6 cellular contexts compared by ENCODE assay signal in genomic region chr1:196912283-196912682, GRCh38. TPM values are rescaled to one million over a fixed set of nuclear protein-coding genes. Genes with fewer than 3 reads are reported as not detected.
"Had no signal": no experiment of that assay in that cellular context is flagged by ENCODE, and none has a peak within 500 bp of the region (broad histone marks: within the 10 kb centered on the region; RNA-seq: fewer than 3 reads in every experiment).

No MANE protein-coding gene starts in this region.

RNA-seq across cellular contexts. Expression of gene CFHR4, which starts 24.4 kb away (rescaled TPM):
- total RNA-seq: H4, H7, HepG2, HFFc6, HT1080 had no signal
- polyA plus RNA-seq: HepG2, IgD-negative memory B cell had no signal

RNA-seq across cellular contexts. Expression of gene CFHR2, which starts 31.3 kb away (rescaled TPM):
- total RNA-seq: H4, H7, HepG2, HFFc6, HT1080 had no signal
- polyA plus RNA-seq: HepG2, IgD-negative memory B cell had no signal
